Comparison of ENCODE assay signal across 8 cellular contexts in genomic region chr1:54406339-54407181, GRCh38. TPM values are rescaled to one million over a fixed set of nuclear protein-coding genes. Genes with fewer than 3 reads are reported as not detected.
A peak's percentile ranks its signal among the peaks of the same experiment; 100 is the strongest.
DNase-seq lines count a peak whose midpoint lies in the region; ATAC-seq and TF ChIP-seq lines count a peak whose summit lies in the region.

Gene SSBP3 (minus strand): TSS chr1:54406394.

- peaks cover 19% of the 10 kb centered on the region for H3K36me3 Mint-ChIP-seq in endothelial cell (ENCODE audit: low read depth, unreplicated experiment)

- DNase-seq in COLO668 (lab: John Stamatoyannopoulos, UW; ENCODE audit: unreplicated experiment) = peak; percentile 99
- peak in 74 of 76 experiments; percentile 28 to 91 (median 82) for DNase-seq in HUDEP-2 (lab: John Stamatoyannopoulos, UW; ENCODE audit: unreplicated experiment in 76 of 76)
- peak; percentile 88 for DNase-seq in NOMO-1 treated with dmso at 0.1 percent for 144 hours (lab: John Stamatoyannopoulos, UW; ENCODE audit: unreplicated experiment)
- DNase-seq in activated CD8-positive, alpha-beta memory T cell treated with anti-CD3 and anti-CD28 coated beads, Interleukin-2, amount 50 U/mL, for 4 hours = peak; percentile 92
- peak; percentile 97 for DNase-seq in endothelial cell (ENCODE audit: low spot score)
- DNase-seq in middle frontal gyrus (ENCODE audit: extremely low spot score, low spot score) = peak; percentile 93
- DNase-seq in stimulated activated CD8-positive, alpha-beta memory T cell treated with anti-CD3 and anti-CD28 coated beads, Interleukin-2, amount 100 ng/mL, for 48 hours (ENCODE audit: low read depth in 2 of 2) = peak; percentile 87 to 90

- H3K4me1 Mint-ChIP-seq in endothelial cell (ENCODE audit: unreplicated experiment) = peaks cover 58% of the 10 kb centered on the region

- peak within 1 kb of the TSS; percentile 94 for H3K4me3 Mint-ChIP-seq in endothelial cell (ENCODE audit: unreplicated experiment)

- peak; percentile 77 for ATAC-seq in GM21360 (IDR thresholded peaks at IDR 0.05; ENCODE audit: unreplicated experiment)

- no peak for TF ChIP-seq CTCF in endothelial cell (IDR thresholded peaks at IDR 0.05; ENCODE audit: unreplicated experiment)

- H3K9me3 Mint-ChIP-seq in endothelial cell (ENCODE audit: unreplicated experiment) = no peaks in the 10 kb centered on the region

- H3K27ac Mint-ChIP-seq in endothelial cell (ENCODE audit: unreplicated experiment) = peak within 1 kb of the TSS; percentile 98

- H3K27me3 Mint-ChIP-seq in endothelial cell (ENCODE audit: unreplicated experiment) = peaks cover 9% of the 10 kb centered on the region

RNA-seq across cellular contexts. Expression of gene SSBP3, which starts in this region (rescaled TPM):
- 142 TPM for total RNA-seq in endothelial cell (ENCODE audit: unreplicated experiment)

Comparison
In these comparisons a context has a peak if more than half of its experiments do, and no peak if none do; other contexts are left out.
1. Peak in every context shown above with its lines: DNase-seq and ATAC-seq.